In genomic region chrX:39718951-39719350, GRCh38 we compare ENCODE assay signal across 22 cellular contexts.
"Had no signal": no experiment of that assay in that cellular context is flagged by ENCODE, and none has a peak within 500 bp of the region (broad histone marks: within the 10 kb centered on the region; RNA-seq: fewer than 3 reads in every experiment).

No MANE protein-coding gene starts in this region.

- H3K36me3 ChIP-seq: esophagus muscularis mucosa, heart right ventricle, neutrophil, ovary, uterus had no signal

- H3K4me1 ChIP-seq: body of pancreas, esophagus muscularis mucosa, uterus had no signal

- H3K27me3 ChIP-seq: body of pancreas, esophagus muscularis mucosa, foreskin keratinocyte, neutrophil, ovary, uterus had no signal

- H3K4me3 ChIP-seq: body of pancreas, esophagus muscularis mucosa, heart right ventricle, ovary, skin epidermis, uterus had no signal

- H3K9me3 ChIP-seq: body of pancreas, esophagus muscularis mucosa, heart right ventricle, neutrophil, ovary, uterus had no signal

- H3K27ac ChIP-seq: body of pancreas, esophagus muscularis mucosa, foreskin keratinocyte, heart right ventricle, neutrophil, ovary, uterus had no signal

- DNase-seq: activated CD4-positive, alpha-beta memory T cell treated with anti-CD3 and anti-CD28 coated beads for 36 hours; activated CD4-positive, alpha-beta T cell treated with anti-CD3 and anti-CD28 coated beads, Interleukin-2, amount 10 ng/mL, durations not matched to agents 24 days and 14 days; activated CD4-positive, CD25-positive, alpha-beta regulatory T cell treated with anti-CD3 and anti-CD28 coated beads, Interleukin-2, amount 50 U/mL, for 72 hours; activated CD8-positive, alpha-beta memory T cell treated with anti-CD3 and anti-CD28 coated beads, Interleukin-2, amount 50 U/mL, for 4 hours; activated gamma-delta T cell; activated T-cell treated with anti-CD3 and anti-CD28 coated beads, Interleukin-2, amount 50 U/mL, for 1 hour; anterior cingulate cortex; body of pancreas; cortex of kidney; effector memory CD8-positive, alpha-beta T cell; heart right ventricle; left ventricle myocardium superior; ovary; stimulated activated CD4-positive, alpha-beta T cell treated with anti-CD3 and anti-CD28 coated beads, Interleukin-4, amount 100 ng/mL, for 24 hours; stimulated activated naive CD8-positive, alpha-beta T cell treated with anti-CD3 and anti-CD28 coated beads, Interleukin-15, amount 100 ng/mL, for 72 hours; substantia nigra; T-helper 2 cell; uterus had no signal
